In genomic region chr1:49765034-49765433, GRCh38 we compare ENCODE assay signal across 13 cellular contexts.
DNase-seq lines count a peak whose midpoint lies in the region; ATAC-seq and TF ChIP-seq lines count a peak whose summit lies in the region.
"Had no signal": no experiment of that assay in that cellular context is flagged by ENCODE, and none has a peak within 500 bp of the region (broad histone marks: within the 10 kb centered on the region; RNA-seq: fewer than 3 reads in every experiment).

No MANE protein-coding gene starts in this region.

- in situ Hi-C loops in SK-MEL-5 (cut with HindIII; ENCODE audit: low pct_unique_long_range_greater_than_20kb, low sequenced_read_pairs) = no loop called here

- DNase-seq in NCI-H2029 treated with DMSO at 0.1 percent for 48 hours (lab: John Stamatoyannopoulos, UW) (peak; percentile 85), SK-MEL-5 (ENCODE audit: low read depth, low spot score) (peak; percentile 40), left lobe of liver (ENCODE audit: low spot score) (no peak), Right ventricle myocardium superior (no peak), A172 (ENCODE audit: low spot score) (no peak)
- DNase-seq in activated T-cell treated with anti-CD3 and anti-CD28 coated beads, Interleukin-2, amount 50 U/mL, for 4 hours = no peak
- DNase-seq: activated CD4-positive, alpha-beta T cell treated with anti-CD3 and anti-CD28 coated beads for 4 hours; activated T-cell treated with anti-CD3 and anti-CD28 coated beads, Interleukin-2, amount 50 U/mL, for 1 hour; cortex of kidney; NCI-H345; testis had no signal

- peaks cover 15% of the 10 kb centered on the region for H3K9me3 Mint-ChIP-seq in activated T-cell treated with anti-CD3 and anti-CD28 coated beads, Interleukin-2, amount 50 U/mL, for 4 hours

- no peak overlapping the region for H3K4me3 Mint-ChIP-seq in activated T-cell treated with anti-CD3 and anti-CD28 coated beads, Interleukin-2, amount 50 U/mL, for 4 hours
- H3K4me3 Mint-ChIP-seq: mesothelial cell of epicardium had no signal

- H3K27me3 Mint-ChIP-seq in activated T-cell treated with anti-CD3 and anti-CD28 coated beads, Interleukin-2, amount 50 U/mL, for 4 hours (ENCODE audit: low read depth) = no peaks in the 10 kb centered on the region

- no peaks in the 10 kb centered on the region for H3K4me1 Mint-ChIP-seq in activated T-cell treated with anti-CD3 and anti-CD28 coated beads, Interleukin-2, amount 50 U/mL, for 4 hours (ENCODE audit: low read depth)
- H3K4me1 Mint-ChIP-seq: mesothelial cell of epicardium had no signal

- H3K36me3 Mint-ChIP-seq in activated T-cell treated with anti-CD3 and anti-CD28 coated beads, Interleukin-2, amount 50 U/mL, for 4 hours (ENCODE audit: insufficient read depth) = no peaks in the 10 kb centered on the region
- H3K36me3 Mint-ChIP-seq: mesothelial cell of epicardium had no signal

- ATAC-seq in left lobe of liver = peak; percentile 65
- ATAC-seq in Right ventricle myocardium superior (ENCODE audit: poor library complexity) = no peak
- ATAC-seq in activated T-cell treated with anti-CD3 and anti-CD28 coated beads, Interleukin-2, amount 50 U/mL, for 4 hours = no peak

- intact Hi-C loops in Right ventricle myocardium superior (cut with DNase I) = no loop called here

- 0 out of 3 replicates have a peak, but pooled peaks have one; percentile 28 for TF ChIP-seq CTCF in GM12872 (IDR thresholded peaks at IDR 0.05; ENCODE audit: insufficient read depth, low read depth, low read length)

Comparison
In these comparisons a context has a peak if more than half of its experiments do, and no peak if none do; other contexts are left out.
1. DNase-seq: peak in NCI-H2029 treated with DMSO at 0.1 percent for 48 hours (single experiment) and SK-MEL-5 (single experiment); none in left lobe of liver (single experiment), Right ventricle myocardium superior (single experiment), A172 (single experiment) and activated T-cell treated with anti-CD3 and anti-CD28 coated beads, Interleukin-2, amount 50 U/mL, for 4 hours (single experiment).